21 cellular contexts compared by ENCODE assay signal in the genomic region with DNA sequence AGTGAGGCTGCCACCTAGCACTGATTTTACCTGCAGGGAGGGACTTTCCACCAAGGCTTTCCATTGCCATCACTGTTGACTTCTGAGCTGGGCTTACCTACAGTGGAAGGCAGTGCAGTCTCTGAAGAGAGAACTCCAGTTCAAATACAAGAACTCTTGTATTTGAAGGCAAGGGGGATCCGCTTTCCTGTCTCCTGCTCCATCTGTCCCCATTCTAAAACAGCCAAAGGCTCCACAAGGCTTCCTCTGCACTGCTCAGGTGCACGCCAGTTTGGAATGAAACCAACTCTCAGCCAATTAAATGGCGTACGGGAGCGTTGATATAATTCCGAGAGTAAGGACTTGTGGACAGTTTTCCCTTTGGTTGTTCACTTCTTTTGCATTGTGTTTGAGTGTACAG.
DNase-seq lines count a peak whose midpoint lies in the region; ATAC-seq and TF ChIP-seq lines count a peak whose summit lies in the region.
"Had no signal": no experiment of that assay in that cellular context is flagged by ENCODE, and none has a peak within 500 bp of the region (broad histone marks: within the 10 kb centered on the region; RNA-seq: fewer than 3 reads in every experiment).

No MANE protein-coding gene starts in this region.

- H3K4me3 ChIP-seq in breast epithelium (no peak overlapping the region), hepatocyte (no peak overlapping the region)
- H3K4me3 ChIP-seq: A549; BLaER1 treated with 17β-estradiol and CSF1 and Interleukin-3, amounts not matched to agents 10 nM and 100 nM had no signal

- H3K36me3 ChIP-seq in breast epithelium: no peaks in the 10 kb centered on the region
- H3K36me3 ChIP-seq in hepatocyte (replicated peaks; ENCODE audit: insufficient read depth, low read depth): no peaks in the 10 kb centered on the region
- H3K36me3 ChIP-seq: BLaER1 treated with 17β-estradiol and CSF1 and Interleukin-3, amounts not matched to agents 10 nM and 100 nM had no signal

- POLR2A ChIA-PET in MCF 10A (lab: Yijun Ruan, JAX): no interaction called here

- H3K36me3 Mint-ChIP-seq in MCF 10A (ENCODE audit: insufficient read depth, unreplicated experiment) (no peaks in the 10 kb centered on the region), type B pancreatic cell (no peaks in the 10 kb centered on the region)
- H3K36me3 Mint-ChIP-seq: CD8-positive, alpha-beta T cell had no signal

- WGBS in hepatocyte (ENCODE audit: low lambda C conversion rate, missing lambda C conversion rate): 98% methylated on average over 6 of the region's 6 CpGs

- no peak overlapping the region for H3K27ac Mint-ChIP-seq in MCF 10A (ENCODE audit: low read depth, unreplicated experiment)
- peak overlapping the region; percentile 52 for H3K27ac Mint-ChIP-seq in type B pancreatic cell
- H3K27ac Mint-ChIP-seq: B cell; CD4-positive, alpha-beta T cell; CD8-positive, alpha-beta T cell had no signal

- BruUV-seq in MCF 10A (replicated peaks; lab: Mats Ljungman, UMichigan): no TSS peak

- TF ChIP-seq CTCF in breast epithelium (IDR thresholded peaks at IDR 0.05): no peak
- no peak for TF ChIP-seq CTCF in MCF 10A (IDR thresholded peaks at IDR 0.05; ENCODE audit: unreplicated experiment)
- TF ChIP-seq CTCF in hepatocyte (IDR thresholded peaks at IDR 0.05; ENCODE audit: poor library complexity): no peak
- TF ChIP-seq CTCF in type B pancreatic cell (conservative IDR thresholded peaks at IDR 0.05): no peak

- TF ChIP-seq POLR2A in breast epithelium (IDR thresholded peaks at IDR 0.05): no peak

- H3K4me3 Mint-ChIP-seq in MCF 10A (ENCODE audit: unreplicated experiment) (no peak overlapping the region), type B pancreatic cell (no peak overlapping the region)
- H3K4me3 Mint-ChIP-seq: B cell; CD4-positive, alpha-beta T cell; CD8-positive, alpha-beta T cell had no signal

- CTCF ChIA-PET in MCF 10A (lab: Yijun Ruan, JAX): interaction anchor here (0.7 to 1.3 kb wide), 4 partner anchors 11 to 186 kb away, joined by 3 to 4 read pairs (median 3); no protein-coding TSS in a partner anchor

- H3K27me3 Mint-ChIP-seq in MCF 10A (ENCODE audit: insufficient read depth, unreplicated experiment): peaks cover 32% of the 10 kb centered on the region
- H3K27me3 Mint-ChIP-seq in type B pancreatic cell: peaks cover 43% of the 10 kb centered on the region
- H3K27me3 Mint-ChIP-seq: CD4-positive, alpha-beta T cell had no signal

- H4K20me1 ChIP-seq in hepatocyte (ENCODE audit: insufficient read depth, poor library complexity, severe bottlenecking): no peaks in the 10 kb centered on the region
- H4K20me1 ChIP-seq: BLaER1 treated with 17β-estradiol and CSF1 and Interleukin-3, amounts not matched to agents 10 nM and 100 nM had no signal

- H3K27me3 ChIP-seq in breast epithelium (no peaks in the 10 kb centered on the region), hepatocyte (no peaks in the 10 kb centered on the region)
- H3K27me3 ChIP-seq: BLaER1 treated with 17β-estradiol and CSF1 and Interleukin-3, amounts not matched to agents 10 nM and 100 nM had no signal

- ATAC-seq in HG02678 (IDR thresholded peaks at IDR 0.05; ENCODE audit: unreplicated experiment): no peak
- ATAC-seq: A549; CD8-positive, alpha-beta T cell had no signal

- H3K27ac ChIP-seq in breast epithelium: peak overlapping the region; percentile 63 to 77
- H3K27ac ChIP-seq in hepatocyte: peak overlapping the region; percentile 54
- H3K27ac ChIP-seq: 22Rv1; A549; BLaER1 treated with 17β-estradiol and CSF1 and Interleukin-3, amounts not matched to agents 10 nM and 100 nM; C4-2B had no signal

- H3K4me2 ChIP-seq in hepatocyte: no peak overlapping the region
- H3K4me2 ChIP-seq: A549; BLaER1 treated with 17β-estradiol and CSF1 and Interleukin-3, amounts not matched to agents 10 nM and 100 nM had no signal

- H2AFZ ChIP-seq in hepatocyte: no peak overlapping the region

- H3K9me2 ChIP-seq in hepatocyte (replicated peaks; ENCODE audit: insufficient read depth): no peaks in the 10 kb centered on the region

- H3K79me2 ChIP-seq in hepatocyte: no peaks in the 10 kb centered on the region

- H3K4me1 ChIP-seq in breast epithelium: no peaks in the 10 kb centered on the region
- peaks cover 26% of the 10 kb centered on the region for H3K4me1 ChIP-seq in hepatocyte (ENCODE audit: insufficient read depth)
- H3K4me1 ChIP-seq: A549; BLaER1 treated with 17β-estradiol and CSF1 and Interleukin-3, amounts not matched to agents 10 nM and 100 nM had no signal

- intact Hi-C loops in breast epithelium (cut with DNase I; ENCODE audit: low total_unique reads): no loop called here
- intact Hi-C loops in MCF 10A (cut with micrococcal nuclease): no loop called here

- no peaks in the 10 kb centered on the region for H3K9me3 ChIP-seq in breast epithelium
- no peaks in the 10 kb centered on the region for H3K9me3 ChIP-seq in hepatocyte (ENCODE audit: low read depth)
- H3K9me3 ChIP-seq: A549 had no signal

- peaks cover under 1% of the 10 kb centered on the region for H3K4me1 Mint-ChIP-seq in MCF 10A (ENCODE audit: insufficient read depth, unreplicated experiment)
- peaks cover 21% of the 10 kb centered on the region for H3K4me1 Mint-ChIP-seq in type B pancreatic cell (ENCODE audit: unreplicated experiment)
- H3K4me1 Mint-ChIP-seq: B cell had no signal

- no peak for DNase-seq in breast epithelium (ENCODE audit: low spot score in 2 of 2)
- no peak for DNase-seq in MCF 10A (ENCODE audit: unreplicated experiment)
- DNase-seq in cerebellar cortex (ENCODE audit: low spot score): peak; percentile 73
- DNase-seq in hepatocyte (ENCODE audit: low spot score): no peak
- no peak for DNase-seq in type B pancreatic cell (ENCODE audit: extremely low spot score, unreplicated experiment)
- DNase-seq in DMS79 (lab: John Stamatoyannopoulos, UW): no peak
- DNase-seq in activated gamma-delta T cell (lab: John Stamatoyannopoulos, UW): no peak
- DNase-seq: AML-193; Caco-2; Calu3; CD4-positive, alpha-beta T cell; CD8-positive, alpha-beta T cell; DND-41; EL; GF-D8 had no signal

- H3K9me3 Mint-ChIP-seq in MCF 10A (ENCODE audit: unreplicated experiment) (no peaks in the 10 kb centered on the region), type B pancreatic cell (no peaks in the 10 kb centered on the region)
- H3K9me3 Mint-ChIP-seq: CD4-positive, alpha-beta T cell; CD8-positive, alpha-beta T cell had no signal
